ENCODE assay signal across 8 cellular contexts in genomic region chr3:24494616-24495333, GRCh38. TPM values are rescaled to one million over a fixed set of nuclear protein-coding genes. Genes with fewer than 3 reads are reported as not detected.
DNase-seq lines count a peak whose midpoint lies in the region; ATAC-seq and TF ChIP-seq lines count a peak whose summit lies in the region.

THRB (minus strand) TSS chr3:24494850.

- TF ChIP-seq CTCF in astrocyte of the spinal cord (IDR thresholded peaks at IDR 0.05; ENCODE audit: low read depth, low read length) (peak; percentile 34), progenitor cell of endocrine pancreas (IDR thresholded peaks at IDR 0.05; ENCODE audit: unreplicated experiment) (peak; percentile 55)

- H3K9me3 Mint-ChIP-seq in progenitor cell of endocrine pancreas (ENCODE audit: low read depth): no peaks in the 10 kb centered on the region

- in situ Hi-C loops in KBM-7 (cut with MboI; ENCODE audit: low pct_unique_long_range_greater_than_20kb, low sequenced_read_pairs) (no loop called here), astrocyte of the spinal cord (cut with HindIII; ENCODE audit: low sequenced_read_pairs) (no loop called here)

- H3K27me3 Mint-ChIP-seq in progenitor cell of endocrine pancreas: peaks cover 39% of the 10 kb centered on the region

- peak within 1 kb of the TSS; percentile 94 for H3K4me3 Mint-ChIP-seq in progenitor cell of endocrine pancreas (ENCODE audit: low read depth)

- peak; percentile 32 for DNase-seq in KBM-7
- peak; percentile 43 for DNase-seq in astrocyte of the spinal cord (ENCODE audit: low read depth, low spot score)
- DNase-seq in hypothalamus (lab: John Stamatoyannopoulos, UW): peak in 47 of 51 donors; percentile 16 to 84 (median 63)
- DNase-seq in progenitor cell of endocrine pancreas (ENCODE audit: low spot score, unreplicated experiment): peak; percentile 63
- no peak for DNase-seq in T-helper 1 cell
- DNase-seq in GM19238 (ENCODE audit: insufficient read length, low spot score): no peak

- H3K4me1 Mint-ChIP-seq in progenitor cell of endocrine pancreas (ENCODE audit: low read depth): peaks cover 15% of the 10 kb centered on the region

- ATAC-seq in GM18873 (IDR thresholded peaks at IDR 0.05; ENCODE audit: low FRiP score, unreplicated experiment): peak; percentile 45

- H3K36me3 ChIP-seq in ACC112 (ENCODE audit: insufficient read depth, low read length): no peaks in the 10 kb centered on the region

- peak within 1 kb of the TSS; percentile 13; the same call in 1 of the 2 replicates for H3K27ac ChIP-seq in ACC112 (ENCODE audit: low read depth, low read length)

- H3K27me3 ChIP-seq in ACC112 (ENCODE audit: insufficient read depth, low read length): no peaks in the 10 kb centered on the region

- H3K4me1 ChIP-seq in ACC112 (ENCODE audit: control insufficient read depth, insufficient read depth, low read length, unreplicated experiment): peaks cover 25% of the 10 kb centered on the region

- H3K4me3 ChIP-seq in ACC112 (ENCODE audit: low read depth, low read length) (peak within 1 kb of the TSS; percentile 84), astrocyte of the spinal cord (ENCODE audit: low read depth, low read length) (peak within 1 kb of the TSS; percentile 48)

- peak within 1 kb of the TSS; percentile 98 for H3K27ac Mint-ChIP-seq in progenitor cell of endocrine pancreas

- H3K36me3 Mint-ChIP-seq in progenitor cell of endocrine pancreas (ENCODE audit: insufficient read depth): no peaks in the 10 kb centered on the region

- H2AFZ ChIP-seq in ACC112 (ENCODE audit: low read length, unreplicated experiment): peak within 1 kb of the TSS; percentile 86

- H3K79me2 ChIP-seq in ACC112 (ENCODE audit: control insufficient read depth, insufficient read depth, low read length, unreplicated experiment): peaks cover 7% of the 10 kb centered on the region

RNA-seq across cellular contexts. Expression of gene THRB, which starts in this region (rescaled TPM):
- 19.7 and 28.4 TPM in 2 replicates for total RNA-seq in progenitor cell of endocrine pancreas

Comparison
In these comparisons a context has a peak if more than half of its experiments do, and no peak if none do; other contexts are left out.
1. DNase-seq: peak in KBM-7 (single experiment), astrocyte of the spinal cord (single experiment), hypothalamus (47 of 51) and progenitor cell of endocrine pancreas (single experiment); none in T-helper 1 cell (0 of 5) and GM19238 (single experiment).